In the genomic region with DNA sequence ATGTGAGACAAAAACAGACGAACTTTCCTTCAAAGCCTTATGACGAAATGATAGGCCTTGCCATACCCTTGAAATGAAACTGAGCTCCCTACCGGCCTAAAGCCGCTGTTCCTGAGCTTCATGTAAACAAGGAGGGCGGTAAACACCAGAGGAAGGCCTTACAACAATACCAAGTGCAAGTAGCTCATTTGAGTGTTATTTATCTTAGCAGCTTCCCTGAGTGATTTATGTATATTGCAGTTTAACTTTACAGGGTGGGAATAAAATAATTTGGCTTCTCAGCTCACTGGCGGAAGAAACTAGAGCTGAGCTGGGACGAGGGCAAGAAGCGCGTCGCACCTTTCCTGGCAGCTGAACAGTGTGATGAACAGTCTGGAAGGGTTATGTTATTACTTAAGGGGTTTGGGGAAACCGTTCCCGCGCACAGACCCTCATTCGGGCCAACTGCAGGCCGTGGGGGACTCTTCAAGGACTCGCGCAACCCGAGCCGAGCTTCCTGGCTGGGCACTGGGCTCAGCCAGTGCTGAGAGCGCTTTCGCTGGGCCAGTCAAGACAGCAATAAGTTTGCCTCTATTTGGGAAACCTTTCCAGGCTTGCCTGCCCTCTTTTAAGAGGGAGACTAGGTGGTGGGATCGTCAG, we compare ENCODE assay signal across 8 cellular contexts.
DNase-seq lines count a peak whose midpoint lies in the region; ATAC-seq and TF ChIP-seq lines count a peak whose summit lies in the region.

No MANE protein-coding gene starts in this region.

- TF ChIP-seq CTCF in astrocyte of the cerebellum (IDR thresholded peaks at IDR 0.05; ENCODE audit: low read depth, low read length, missing control alignments) = no peak
- TF ChIP-seq CTCF in liver (IDR thresholded peaks at IDR 0.05; ENCODE audit: low read depth, low read length, missing input control) = no peak
- peak in 1 of 5 experiments; percentile 16 for TF ChIP-seq CTCF in transverse colon (IDR thresholded peaks at IDR 0.05)

- H3K27me3 ChIP-seq in liver (ENCODE audit: control insufficient read depth in 4 of 4, insufficient read depth in 4 of 4, low read length in 3 of 4) (peaks cover 0 to 14% (median 3%) of the 10 kb centered on the region in 4 donors), transverse colon (peaks cover 39% of the 10 kb centered on the region)

- H3K9ac ChIP-seq in liver (ENCODE audit: low read depth in 1 of 2, low read length in 2 of 2) = peak overlapping the region; percentile 61 to 74

- DNase-seq in NOMO-1 (lab: John Stamatoyannopoulos, UW; ENCODE audit: unreplicated experiment in 2 of 2) = peak; percentile 54 to 80
- DNase-seq in NOMO-1 treated with dmso at 0.1 percent for 144 hours (lab: John Stamatoyannopoulos, UW; ENCODE audit: unreplicated experiment) = no peak
- DNase-seq in NCI-H1694 treated with DMSO at 0.1 percent for 48 hours (lab: John Stamatoyannopoulos, UW) = peak; percentile 42
- DNase-seq in astrocyte of the cerebellum (ENCODE audit: low read depth) = no peak
- DNase-seq in transverse colon = peak; percentile 53
- DNase-seq in activated CD8-positive, alpha-beta memory T cell treated with anti-CD3 and anti-CD28 coated beads, Interleukin-2, amount 50 U/mL, for 48 hours = no peak

- peak in 1 of 2 donors; percentile 31 for TF ChIP-seq RAD21 in liver (IDR thresholded peaks at IDR 0.05)

- TF ChIP-seq POLR2A in transverse colon (IDR thresholded peaks at IDR 0.05) = no peak

- intact Hi-C loops in transverse colon (cut with DNase I; ENCODE audit: low total_unique reads) = loop anchor here (2.0 kb wide), 1 partner anchor 46 kb away; no protein-coding TSS in a partner anchor

- TF ChIP-seq EP300 in transverse colon (IDR thresholded peaks at IDR 0.05; ENCODE audit: low read depth) = no peak

- H3K4me1 ChIP-seq in liver (ENCODE audit: control insufficient read depth in 4 of 4, insufficient read depth in 4 of 4, low read length in 3 of 4) = peaks cover 13 to 48% (median 30%) of the 10 kb centered on the region in 4 donors
- H3K4me1 ChIP-seq in transverse colon = peaks cover 26 to 61% (median 47%) of the 10 kb centered on the region in 4 donors

- no peaks in the 10 kb centered on the region for H3K9me3 ChIP-seq in liver (ENCODE audit: control insufficient read depth in 4 of 4, low read length in 3 of 4)
- H3K9me3 ChIP-seq in transverse colon = no peaks in the 10 kb centered on the region

- H3K36me3 ChIP-seq in liver (ENCODE audit: control insufficient read depth in 4 of 4, insufficient read depth in 3 of 4, low read depth in 1 of 4, low read length in 3 of 4) (no peaks in the 10 kb centered on the region), transverse colon (no peaks in the 10 kb centered on the region)

- H3K4me3 ChIP-seq in astrocyte of the cerebellum (ENCODE audit: low read depth, low read length) (peak overlapping the region; percentile 62), liver (ENCODE audit: low read depth in 1 of 3, low read length in 3 of 3) (peak overlapping the region; percentile 53 to 74 (median 62)), transverse colon (peak overlapping the region; percentile 64 to 88 (median 78))

- in situ Hi-C loops in astrocyte of the cerebellum (cut with HindIII; ENCODE audit: low sequenced_read_pairs) = no loop called here
- in situ Hi-C loops in transverse colon (cut with MboI; ENCODE audit: low pct_ligation_motif_present in 1 of 4, low pct_unique_long_range_greater_than_20kb in 1 of 4, low sequenced_read_pairs in 3 of 4) = loop anchor here in 2 of 4 donors (25.0 kb wide), 1 partner anchor 786 kb away; a partner anchor contains a TSS

- WGBS in liver = 73% methylated on average over 22 of the region's 22 CpGs
- WGBS in transverse colon (ENCODE audit: low coverage in 1 of 2), 2 donors = 43% methylated on average over 22 of the region's 22 CpGs; no CpG with 5 or more reads in 1 of the 2 donors

- H3K27ac ChIP-seq in liver (ENCODE audit: low read depth in 1 of 2, low read length in 2 of 2) = peak overlapping the region; percentile 98 to 100
- H3K27ac ChIP-seq in transverse colon = peak overlapping the region; percentile 95 to 100 (median 98)

- no peak for ATAC-seq in GM21723 (IDR thresholded peaks at IDR 0.05; ENCODE audit: unreplicated experiment)

TF ChIP-seq in liver, 16 proteins besides CTCF, POLR2A, EP300 and RAD21:
- no peak for TF ChIP-seq FOXA2 (IDR thresholded peaks at IDR 0.05)

Comparison
In these comparisons a context has a peak if more than half of its experiments do, and no peak if none do; other contexts are left out.
1. DNase-seq: peak in NOMO-1 (2 of 2), NCI-H1694 treated with DMSO at 0.1 percent for 48 hours (single experiment) and transverse colon (single experiment); none in NOMO-1 treated with dmso at 0.1 percent for 144 hours (single experiment), astrocyte of the cerebellum (single experiment) and activated CD8-positive, alpha-beta memory T cell treated with anti-CD3 and anti-CD28 coated beads, Interleukin-2, amount 50 U/mL, for 48 hours (single experiment).
2. Peak in every context shown above with its lines, with median percentiles within 50 percentile points of each other: H3K4me3 ChIP-seq.